In genomic region chr17:42548070-42548837, GRCh38 we compare ENCODE assay signal across 8 cellular contexts.
A peak's percentile ranks its signal among the peaks of the same experiment; 100 is the strongest.
DNase-seq lines count a peak whose midpoint lies in the region; ATAC-seq and TF ChIP-seq lines count a peak whose summit lies in the region.

No MANE protein-coding gene starts in this region.

- H3K36me3 Mint-ChIP-seq in activated naive CD4-positive, alpha-beta T cell treated with anti-CD3 and anti-CD28 coated beads, Interleukin-2, amount 10 ng/mL, durations not matched to agents 7 days and 5 days = peaks cover 9% of the 10 kb centered on the region

- H3K27ac ChIP-seq in DOHH2 (ENCODE audit: low read depth, low read length) = no peak overlapping the region
- H3K27ac ChIP-seq in iPS-18a (ENCODE audit: low read length) = no peak overlapping the region

- H3K27ac Mint-ChIP-seq in activated naive CD4-positive, alpha-beta T cell treated with anti-CD3 and anti-CD28 coated beads, Interleukin-2, amount 10 ng/mL, durations not matched to agents 7 days and 5 days = peak overlapping the region; percentile 64

- TF ChIP-seq CTCF in DOHH2 (IDR thresholded peaks at IDR 0.05; ENCODE audit: low read depth, low read length, poor library complexity, severe bottlenecking) = peak; percentile 81

- H3F3A ChIP-seq in DOHH2 (ENCODE audit: control insufficient read depth, insufficient read depth) = no peaks in the 10 kb centered on the region

- H4K20me1 ChIP-seq in DOHH2 (ENCODE audit: control insufficient read depth, insufficient read depth, low read depth, low read length) = no peaks in the 10 kb centered on the region

- no peaks in the 10 kb centered on the region for H3K27me3 Mint-ChIP-seq in activated naive CD4-positive, alpha-beta T cell treated with anti-CD3 and anti-CD28 coated beads, Interleukin-2, amount 10 ng/mL, durations not matched to agents 7 days and 5 days

- H3K4me2 ChIP-seq in DOHH2 (ENCODE audit: low read length) = peak overlapping the region; percentile 79

- peak overlapping the region; percentile 10 for H3K4me3 Mint-ChIP-seq in activated naive CD4-positive, alpha-beta T cell treated with anti-CD3 and anti-CD28 coated beads, Interleukin-2, amount 10 ng/mL, durations not matched to agents 7 days and 5 days

- no peaks in the 10 kb centered on the region for H3K36me3 ChIP-seq in DOHH2 (ENCODE audit: control insufficient read depth, low read length)
- H3K36me3 ChIP-seq in NT2/D1 (ENCODE audit: insufficient read depth, insufficient read length, low read length) = peaks cover 26% of the 10 kb centered on the region
- no peaks in the 10 kb centered on the region for H3K36me3 ChIP-seq in iPS-18a (ENCODE audit: control insufficient read depth, low read depth, low read length)

- no peaks in the 10 kb centered on the region for H3K9me3 Mint-ChIP-seq in activated naive CD4-positive, alpha-beta T cell treated with anti-CD3 and anti-CD28 coated beads, Interleukin-2, amount 10 ng/mL, durations not matched to agents 7 days and 5 days

- 0 out of 2 replicates have a peak, but pooled peaks cover 1% of the 10 kb centered on the region for H3K79me2 ChIP-seq in DOHH2 (ENCODE audit: control insufficient read depth, low read length)

- peaks cover 10% of the 10 kb centered on the region for H3K4me1 ChIP-seq in DOHH2 (ENCODE audit: control insufficient read depth, low read length)
- H3K4me1 ChIP-seq in NT2/D1 (ENCODE audit: insufficient read depth, insufficient read length) = peaks cover 2% of the 10 kb centered on the region
- no peaks in the 10 kb centered on the region for H3K4me1 ChIP-seq in iPS-18a (ENCODE audit: control insufficient read depth, low read depth, low read length)

- ATAC-seq in HG02885 (IDR thresholded peaks at IDR 0.05; ENCODE audit: poor library complexity, unreplicated experiment) (peak; percentile 75), HG02870 (IDR thresholded peaks at IDR 0.05; ENCODE audit: unreplicated experiment) (no peak)

- H3K4me1 Mint-ChIP-seq in activated naive CD4-positive, alpha-beta T cell treated with anti-CD3 and anti-CD28 coated beads, Interleukin-2, amount 10 ng/mL, durations not matched to agents 7 days and 5 days = peaks cover 21% of the 10 kb centered on the region

- CTCF ChIA-PET in activated naive CD4-positive, alpha-beta T cell treated with anti-CD3 and anti-CD28 coated beads, Interleukin-2, amount 10 ng/mL, durations not matched to agents 7 days and 5 days (lab: Charles Lee) = interaction anchor here (1.1 to 1.5 kb wide), 3 partner anchors 16 to 58 kb away, joined by 3 to 11 read pairs (median 3); partner anchors contain the start of gene PSMC3IP

- H3K27me3 ChIP-seq in DOHH2 (ENCODE audit: control insufficient read depth, low read length) (no peaks in the 10 kb centered on the region), NT2/D1 (ENCODE audit: insufficient read depth, insufficient read length) (no peaks in the 10 kb centered on the region), iPS-18a (ENCODE audit: control insufficient read depth, insufficient read depth, low read length) (peaks cover 8% of the 10 kb centered on the region)

- DNase-seq in NT2/D1 (ENCODE audit: low read depth, low spot score) = peak; percentile 81
- DNase-seq in activated naive CD4-positive, alpha-beta T cell treated with anti-CD3 and anti-CD28 coated beads, Interleukin-2, amount 10 ng/mL, durations not matched to agents 7 days and 5 days = peak; percentile 88
- DNase-seq in stimulated activated CD4-positive, alpha-beta T cell treated with anti-CD3 and anti-CD28 coated beads, Interleukin-2, amount 100 ng/mL, for 4 hours (ENCODE audit: low read depth) = peak; percentile 71
- DNase-seq in T1000 (lab: John Stamatoyannopoulos, UW) = no peak

- peak overlapping the region; percentile 81 for H3K9ac ChIP-seq in NT2/D1 (ENCODE audit: insufficient read length, low read depth)
- H3K9ac ChIP-seq in iPS-18a (ENCODE audit: low read length) = peak overlapping the region; percentile 38

- no peaks in the 10 kb centered on the region for H3K9me2 ChIP-seq in DOHH2 (replicated peaks; ENCODE audit: control insufficient read depth, low read length)

- peak overlapping the region; percentile 71 for H3K4me3 ChIP-seq in DOHH2 (ENCODE audit: low read length)
- peak overlapping the region; percentile 51 for H3K4me3 ChIP-seq in NT2/D1 (ENCODE audit: insufficient read length, low read depth)
- H3K4me3 ChIP-seq in iPS-18a (ENCODE audit: low read length) = peak overlapping the region; percentile 57

- no peaks in the 10 kb centered on the region for H3K9me3 ChIP-seq in DOHH2 (ENCODE audit: control insufficient read depth, insufficient read depth, low read length)
- no peaks in the 10 kb centered on the region for H3K9me3 ChIP-seq in NT2/D1 (ENCODE audit: insufficient read depth, low read length)
- H3K9me3 ChIP-seq in iPS-18a (ENCODE audit: control insufficient read depth, low read depth, low read length) = no peaks in the 10 kb centered on the region
